28 cellular contexts compared by ENCODE assay signal in the genomic region with DNA sequence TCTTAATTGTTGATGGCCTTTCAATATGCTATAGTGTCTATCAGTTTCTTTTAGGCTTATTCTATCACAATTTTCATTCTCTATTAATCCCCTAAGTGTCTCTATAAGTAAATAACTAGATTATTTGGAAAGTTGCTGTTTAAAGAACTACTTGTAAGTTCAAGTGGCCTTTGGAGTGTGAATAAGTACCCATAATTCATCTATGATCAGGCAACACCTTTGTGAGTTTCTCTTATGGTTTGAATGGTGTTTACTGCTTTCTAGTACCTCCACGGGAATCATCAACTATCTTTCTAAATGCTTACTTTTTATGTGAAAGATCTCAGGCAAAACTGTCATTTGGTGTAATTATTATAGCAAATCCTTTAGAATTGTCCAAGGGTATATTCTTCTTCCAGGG.
"Had no signal": no experiment of that assay in that cellular context is flagged by ENCODE, and none has a peak within 500 bp of the region (broad histone marks: within the 10 kb centered on the region; RNA-seq: fewer than 3 reads in every experiment).

No MANE protein-coding gene starts in this region.

- DNase-seq: activated B cell treated with CpG ODN at 0.5 μM for 24 hours; activated CD4-positive, alpha-beta T cell treated with anti-CD3 and anti-CD28 coated beads for 48 hours; activated CD4-positive, alpha-beta T cell treated with anti-CD3 and anti-CD28 coated beads, Interleukin-2, amount 50 U/mL, for 1 hour; activated CD4-positive, alpha-beta T cell treated with anti-CD3 and anti-CD28 coated beads, Interleukin-2, amount 50 U/mL, for 48 hours; activated CD8-positive, alpha-beta memory T cell treated with anti-CD3 and anti-CD28 coated beads for 24 hours; activated CD8-positive, alpha-beta T cell treated with anti-CD3 and anti-CD28 coated beads for 36 hours; activated effector memory CD4-positive, alpha-beta T cell treated with Interleukin-2 at 50 U/mL for 16 hours; activated gamma-delta T cell treated with Interleukin-2 at 50 U/mL for 16 hours; activated naive CD4-positive, alpha-beta T cell treated with anti-CD3 and anti-CD28 coated beads, Interleukin-2, amount 50 U/mL, for 16 hours; activated naive CD4-positive, alpha-beta T cell treated with Interleukin-2 at 50 U/mL for 16 hours; activated T-cell treated with anti-CD3 and anti-CD28 coated beads, Interleukin-2, amount 50 U/mL, for 4 hours; amniotic stem cell; anterior cingulate cortex; body of pancreas; caudate nucleus; cortex of kidney; dermis blood vessel endothelial cell; effector CD4-positive, alpha-beta T cell; effector memory CD8-positive, alpha-beta T cell; erythroblast; foreskin keratinocyte; gastrocnemius medialis; glutamatergic neuron; heart left ventricle; T1000; WERI-Rb-1 had no signal

- ATAC-seq: activated CD4-positive, CD25-positive, alpha-beta regulatory T cell treated with anti-CD3 and anti-CD28 coated beads, Interleukin-2, amount 50 U/mL, for 24 hours; activated CD8-positive, alpha-beta T cell treated with anti-CD3 and anti-CD28 coated beads for 36 hours; activated T-cell treated with anti-CD3 and anti-CD28 coated beads, Interleukin-2, amount 50 U/mL, for 4 hours; activated T-helper 17 cell treated with anti-CD3 and anti-CD28 coated beads, Interleukin-2, amount 50 U/mL, for 72 hours; body of pancreas; effector memory CD8-positive, alpha-beta T cell; foreskin keratinocyte; gastrocnemius medialis; heart left ventricle had no signal
